ENCODE assay signal across 1 cellular context in genomic region chr14:97382616-97383226, GRCh38.
TF ChIP-seq lines count a peak whose summit lies in the region.

No MANE protein-coding gene starts in this region.

TF ChIP-seq in GM23338, 12 proteins besides CTCF, POLR2A, EP300 and RAD21 (continued from another document):
- TF ChIP-seq ZNF462 (CRISPR knock-in tag; IDR thresholded peaks at IDR 0.05): no peak
- peak; percentile 11; the same call in 1 of the 2 replicates for TF ChIP-seq NANOG (IDR thresholded peaks at IDR 0.05; ENCODE audit: borderline replicate concordance)
- TF ChIP-seq POLR2AphosphoS5 (IDR thresholded peaks at IDR 0.05; ENCODE audit: low read depth): no peak
- TF ChIP-seq ZNF114 (CRISPR knock-in tag; IDR thresholded peaks at IDR 0.05): no peak
